In genomic region chr3:122351612-122352011, GRCh38 we compare ENCODE assay signal across 27 cellular contexts. TPM values are rescaled to one million over a fixed set of nuclear protein-coding genes. Genes with fewer than 3 reads are reported as not detected.
"Had no signal": no experiment of that assay in that cellular context is flagged by ENCODE, and none has a peak within 500 bp of the region (broad histone marks: within the 10 kb centered on the region; RNA-seq: fewer than 3 reads in every experiment).

No MANE protein-coding gene starts in this region.

- H3K4me3 Mint-ChIP-seq: naive B cell; natural killer cell; nephron progenitor cell; neural progenitor cell; stimulated activated memory B cell treated with anti-CD40 and anti-IgM and Interleukin-4, amounts not matched to agents 10 μg/mL and 1 μg/mL and 100 μg/mL, for 72 hours; stimulated activated naive CD8-positive, alpha-beta T cell treated with anti-CD3 and anti-CD28 coated beads, Interleukin-15, amount 100 ng/mL, for 72 hours had no signal

- H3K79me2 ChIP-seq: parathyroid adenoma had no signal

- H3K27me3 ChIP-seq: left lung, neural progenitor cell, neutrophil, right lobe of liver, tibial nerve, upper lobe of left lung, vagina had no signal

- H2AFZ ChIP-seq: neural progenitor cell, parathyroid adenoma had no signal

- H3K36me3 Mint-ChIP-seq: naive B cell, natural killer cell, neural progenitor cell had no signal

- H3K27ac Mint-ChIP-seq: naive B cell; natural killer cell; nephron progenitor cell; neural progenitor cell; stimulated activated memory B cell treated with anti-CD40 and anti-IgM and Interleukin-4, amounts not matched to agents 10 μg/mL and 1 μg/mL and 100 μg/mL, for 72 hours had no signal

- H3K36me3 ChIP-seq: left lung, lower lobe of right lung, neural progenitor cell, neutrophil, right lobe of liver, tibial nerve, upper lobe of left lung, vagina had no signal

- H3K9ac ChIP-seq: neural progenitor cell, parathyroid adenoma had no signal

- H3K4me1 ChIP-seq: lower lobe of right lung, neural progenitor cell, psoas muscle, tibial nerve, upper lobe of left lung, vagina had no signal

- H3K27ac ChIP-seq: left lung, lower lobe of right lung, neural progenitor cell, neutrophil, parathyroid adenoma, psoas muscle, right lobe of liver, tibial nerve, upper lobe of left lung, vagina had no signal

- H3K9me3 Mint-ChIP-seq: natural killer cell, neural progenitor cell had no signal

- H3K4me2 ChIP-seq: neural progenitor cell had no signal

- H3K4me3 ChIP-seq: left lung, lower lobe of right lung, neural progenitor cell, psoas muscle, right lobe of liver, smooth muscle cell, tibial nerve, upper lobe of left lung, vagina had no signal

- DNase-seq: left cardiac atrium; left lung; lower lobe of right lung; mesenchymal stem cell; naive B cell; natural killer cell; nephron progenitor cell; occipital lobe; psoas muscle; right lobe of liver; stimulated activated CD4-positive, alpha-beta T cell treated with anti-CD3 and anti-CD28 coated beads, Interleukin-1b, Interleukin-23, amount 100 ng/mL, for 48 hours; stimulated activated CD4-positive, alpha-beta T cell treated with anti-CD3 and anti-CD28 coated beads, Interleukin-2, amount 100 ng/mL, for 48 hours; stimulated activated CD4-positive, alpha-beta T cell treated with anti-CD3 and anti-CD28 coated beads, Interleukin-4, amount 100 ng/mL, for 4 hours; stimulated activated CD8-positive, alpha-beta memory T cell treated with anti-CD3 and anti-CD28 coated beads, Interleukin-4, amount 100 ng/mL, for 48 hours; stimulated activated naive CD4-positive, alpha-beta T cell treated with Interleukin-2 at 50 U/mL for 16 hours; stimulated activated naive CD8-positive, alpha-beta T cell treated with anti-CD3 and anti-CD28 coated beads, Interleukin-15, amount 100 ng/mL, for 72 hours; substantia nigra; upper lobe of left lung had no signal

- H3K4me1 Mint-ChIP-seq: naive B cell; natural killer cell; nephron progenitor cell; neural progenitor cell; stimulated activated memory B cell treated with anti-CD40 and anti-IgM and Interleukin-4, amounts not matched to agents 10 μg/mL and 1 μg/mL and 100 μg/mL, for 72 hours; stimulated activated naive CD8-positive, alpha-beta T cell treated with anti-CD3 and anti-CD28 coated beads, Interleukin-15, amount 100 ng/mL, for 72 hours had no signal

- ATAC-seq: left cardiac atrium; lower lobe of right lung; natural killer cell; psoas muscle; right lobe of liver; stimulated activated memory B cell treated with anti-CD40 and anti-IgM and Interleukin-4, amounts not matched to agents 10 μg/mL and 1 μg/mL and 100 μg/mL, for 72 hours; stimulated activated naive CD8-positive, alpha-beta T cell treated with anti-CD3 and anti-CD28 coated beads, Interleukin-15, amount 100 ng/mL, for 72 hours had no signal

- H3K9me3 ChIP-seq: lower lobe of right lung, neutrophil, psoas muscle, right lobe of liver, tibial nerve, upper lobe of left lung, vagina had no signal

RNA-seq across cellular contexts. Expression of gene CSTA, which starts 26.6 kb away (rescaled TPM):
- total RNA-seq: occipital lobe, osteocyte, temporal lobe had no signal
